8 cellular contexts compared by ENCODE assay signal in the genomic region with DNA sequence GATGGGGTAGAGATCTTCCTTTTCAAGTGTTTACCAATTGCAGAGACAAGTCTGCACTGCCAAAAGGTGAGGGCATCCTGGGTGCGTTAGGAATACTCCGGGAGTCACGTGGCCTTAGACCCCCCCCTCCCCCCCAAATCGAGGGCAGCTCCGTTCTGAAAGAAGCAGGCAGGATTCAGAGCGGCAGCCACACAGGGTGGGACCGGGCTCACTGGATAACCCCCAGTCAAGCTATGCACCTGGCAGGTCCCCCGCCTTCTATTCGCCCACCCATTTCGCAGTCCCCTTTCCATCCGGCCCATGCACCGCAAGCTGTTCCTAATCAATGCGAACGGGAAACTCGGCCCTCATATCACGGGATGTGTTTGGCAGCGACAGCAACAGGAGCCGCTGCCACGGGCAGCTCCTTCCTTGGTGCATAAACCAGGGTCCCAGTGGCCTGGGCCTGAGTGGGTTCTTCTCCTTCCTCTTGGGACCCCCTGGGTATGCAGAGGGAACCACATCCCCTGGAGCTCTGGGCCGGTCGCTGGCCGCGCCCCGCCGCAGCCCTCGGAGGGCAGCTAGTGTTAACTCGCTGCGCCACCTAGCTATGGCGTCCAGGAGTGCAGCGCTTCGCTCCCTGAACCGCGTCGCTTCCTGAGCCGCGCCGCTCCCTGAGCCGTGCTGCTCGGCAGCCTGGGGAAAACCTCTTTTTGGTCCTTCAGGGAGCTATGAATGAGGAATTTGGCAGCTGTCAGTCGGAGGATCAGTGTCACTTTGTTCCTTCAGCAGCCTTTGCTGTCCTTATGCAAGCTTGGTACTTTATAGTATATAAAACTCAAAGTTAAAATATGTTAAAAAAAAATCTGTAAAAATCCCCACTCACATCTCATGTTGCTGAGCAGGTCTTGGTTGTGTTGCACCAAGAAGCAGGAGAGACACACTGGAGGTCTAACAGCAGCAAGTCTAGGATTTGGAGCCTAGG. TPM values are rescaled to one million over a fixed set of nuclear protein-coding genes. Genes with fewer than 3 reads are reported as not detected.
DNase-seq lines count a peak whose midpoint lies in the region; ATAC-seq and TF ChIP-seq lines count a peak whose summit lies in the region.

No MANE protein-coding gene starts in this region.

- TF ChIP-seq POLR2A in IMR-90 (IDR thresholded peaks at IDR 0.05; ENCODE audit: low read depth, low read length) (no peak), erythroblast (IDR thresholded peaks at IDR 0.05; ENCODE audit: low read length) (no peak)

- intact Hi-C loops in IMR-90 (cut with micrococcal nuclease) (loop anchor here (1.0 to 5.0 kb wide), 3 partner anchors 38 to 78 kb away; a partner anchor contains a TSS), PC-3 (cut with micrococcal nuclease) (loop anchor here (1.0 kb wide), 2 partner anchors 27 to 78 kb away; no protein-coding TSS in a partner anchor)

- H3K9me1 ChIP-seq in IMR-90 (ENCODE audit: insufficient read depth, low read length) = peaks cover 11% of the 10 kb centered on the region

- BruUV-seq in IMR-90 (replicated peaks; lab: Mats Ljungman, UMichigan) = no TSS peak
- no TSS peak for BruUV-seq in PC-3 (replicated peaks; lab: Mats Ljungman, UMichigan)

- peak overlapping the region; percentile 81 for H3K14ac ChIP-seq in IMR-90 (replicated peaks; ENCODE audit: low read depth, low read length)

- peak; percentile 88 for ATAC-seq in IMR-90 (ENCODE audit: low read depth)
- ATAC-seq in PC-3 = peak; percentile 75
- ATAC-seq in activated T-cell treated with anti-CD3 and anti-CD28 coated beads, Interleukin-2, amount 50 U/mL, for 4 hours = peak; percentile 99

- H3K23ac ChIP-seq in IMR-90 (ENCODE audit: low read depth, low read length) = peak overlapping the region; percentile 96; the same call in 1 of the 2 replicates

- peak overlapping the region; percentile 71; the same call in 1 of the 2 replicates for H2AK5ac ChIP-seq in IMR-90 (ENCODE audit: low read depth, low read length)

- peak overlapping the region; percentile 69 for H2BK120ac ChIP-seq in IMR-90 (ENCODE audit: low read depth, low read length)

- peak overlapping the region; percentile 90 for H2AK9ac ChIP-seq in IMR-90 (replicated peaks; ENCODE audit: low read depth, low read length, poor library complexity)

- peaks cover 44 to 90% of the 10 kb centered on the region in 2 experiments for H3K79me1 ChIP-seq in IMR-90 (ENCODE audit: low read depth in 1 of 2, low read length in 2 of 2)

- in situ Hi-C loops in IMR-90 (cut with MboI; ENCODE audit: low sequenced_read_pairs) = no loop called here

- H2BK5ac ChIP-seq in IMR-90 (ENCODE audit: low read depth, low read length, poor library complexity, severe bottlenecking) = no peak overlapping the region

- H3K27ac ChIP-seq in IMR-90 (ENCODE audit: insufficient read depth, low read length) (peak overlapping the region; percentile 8), PC-3 (ENCODE audit: low read length) (peak overlapping the region; percentile 8; the same call in 1 of the 2 replicates)

- peak overlapping the region; percentile 63 for H4K91ac ChIP-seq in IMR-90 (ENCODE audit: insufficient read depth, low read depth, low read length)

- peak overlapping the region; percentile 52 for H3K9ac ChIP-seq in IMR-90 (ENCODE audit: low read depth, low read length)
- peak overlapping the region; percentile 42 for H3K9ac ChIP-seq in PC-3 (ENCODE audit: low read length)

- H3K79me2 ChIP-seq in PC-3 (ENCODE audit: low read length) = peaks cover 61% of the 10 kb centered on the region

- no peak overlapping the region for H3K4me3 ChIP-seq in IMR-90 (ENCODE audit: insufficient read depth, low read depth, low read length)
- peak overlapping the region; percentile 65 for H3K4me3 ChIP-seq in PC-3 (ENCODE audit: low read length)

- H2AFZ ChIP-seq in IMR-90 (replicated peaks; ENCODE audit: low read length, poor library complexity) (peak overlapping the region; percentile 87), PC-3 (ENCODE audit: low read length) (peak overlapping the region; percentile 90)

- H4K5ac ChIP-seq in IMR-90 (ENCODE audit: low read depth, low read length) = peak overlapping the region; percentile 68

- no peaks in the 10 kb centered on the region for H3K27me3 ChIP-seq in IMR-90 (ENCODE audit: control insufficient read depth, insufficient read depth, low read length)
- no peaks in the 10 kb centered on the region for H3K27me3 ChIP-seq in PC-3 (ENCODE audit: low read length)

- peak overlapping the region; percentile 76 for H3K4me2 ChIP-seq in IMR-90 (ENCODE audit: low read depth, low read length)
- H3K4me2 ChIP-seq in PC-3 (ENCODE audit: low read length) = peak overlapping the region; percentile 90

- peaks cover 13% of the 10 kb centered on the region; the same call in 1 of the 2 replicates for H4K20me1 ChIP-seq in IMR-90 (ENCODE audit: insufficient read depth, low read length)
- H4K20me1 ChIP-seq in PC-3 (ENCODE audit: low read length) = no peaks in the 10 kb centered on the region

- no peaks in the 10 kb centered on the region for H3K9me2 ChIP-seq in PC-3 (replicated peaks; ENCODE audit: low read length)

- no peaks in the 10 kb centered on the region for H3K9me3 ChIP-seq in IMR-90 (ENCODE audit: control insufficient read depth, insufficient read depth, low read length)
- no peaks in the 10 kb centered on the region for H3K9me3 ChIP-seq in PC-3 (ENCODE audit: low read length)

- POLR2A ChIA-PET in IMR-90 (lab: Charles Lee; ENCODE audit: unreplicated experiment) = no interaction called here
- POLR2A ChIA-PET in PC-3 (lab: Charles Lee; ENCODE audit: unreplicated experiment) = interaction anchor here (0.5 to 1.2 kb wide), 3 partner anchors 46 to 76 kb away, joined by 3 to 16 read pairs (median 3); no protein-coding TSS in a partner anchor

- H3K36me3 ChIP-seq in IMR-90 (ENCODE audit: control insufficient read depth, insufficient read depth, low read length) (peaks cover 7% of the 10 kb centered on the region; the same call in 1 of the 2 replicates), PC-3 (ENCODE audit: low read depth, low read length) (no peaks in the 10 kb centered on the region)

- H3K4me3 Mint-ChIP-seq in activated T-cell treated with anti-CD3 and anti-CD28 coated beads, Interleukin-2, amount 50 U/mL, for 4 hours = peak overlapping the region; percentile 75

- peaks cover 3% of the 10 kb centered on the region for H3K4me1 Mint-ChIP-seq in activated T-cell treated with anti-CD3 and anti-CD28 coated beads, Interleukin-2, amount 50 U/mL, for 4 hours (ENCODE audit: low read depth)

- H3F3A ChIP-seq in PC-3 (ENCODE audit: low read length, unreplicated experiment) = no peaks in the 10 kb centered on the region

- peak overlapping the region; percentile 0 to 90 for H4K8ac ChIP-seq in IMR-90 (ENCODE audit: low read depth in 2 of 2, low read length in 2 of 2)

- DNase-seq in GM03348 (ENCODE audit: low spot score) (peak; percentile 88), IMR-90 (peak; percentile 69), PC-3 (peak; percentile 95), erythroblast (lab: John Stamatoyannopoulos, UW) (peak; percentile 79 to 90), mucosa of gallbladder (ENCODE audit: low spot score) (peak; percentile 85), NCI-H187 treated with DMSO at 0.1 percent for 48 hours (lab: John Stamatoyannopoulos, UW) (no peak)
- DNase-seq in activated T-cell treated with anti-CD3 and anti-CD28 coated beads, Interleukin-2, amount 50 U/mL, for 4 hours = peak; percentile 75
- peak; percentile 68 to 77 for DNase-seq in stimulated activated CD8-positive, alpha-beta memory T cell treated with anti-CD3 and anti-CD28 coated beads, Interleukin-2, amount 100 ng/mL, for 48 hours (ENCODE audit: low read depth in 2 of 2)

- dilution Hi-C loops in IMR-90 (cut with HindIII; ENCODE audit: low sequenced_read_pairs, unreplicated experiment) = no loop called here

- WGBS in IMR-90 (ENCODE audit: extremely low coverage in 2 of 2, insufficient read length in 1 of 2), 2 experiments = 26% methylated on average over 16 of the region's 40 CpGs; no CpG with 5 or more reads in 1 of the 2 experiments

- H3K4me1 ChIP-seq in IMR-90 (ENCODE audit: control insufficient read depth, insufficient read depth, low read length) (peaks cover 42% of the 10 kb centered on the region), PC-3 (ENCODE audit: insufficient read depth, low read length) (peaks cover 31% of the 10 kb centered on the region)

- no peak overlapping the region; the same call in 1 of the 2 replicates for H3K18ac ChIP-seq in IMR-90 (ENCODE audit: low read depth, low read length)

- H3K27me3 Mint-ChIP-seq in activated T-cell treated with anti-CD3 and anti-CD28 coated beads, Interleukin-2, amount 50 U/mL, for 4 hours (ENCODE audit: low read depth) = peaks cover 7% of the 10 kb centered on the region

- no peaks in the 10 kb centered on the region for H3K36me3 Mint-ChIP-seq in activated T-cell treated with anti-CD3 and anti-CD28 coated beads, Interleukin-2, amount 50 U/mL, for 4 hours (ENCODE audit: insufficient read depth)

- CTCF ChIA-PET in IMR-90 (lab: Yijun Ruan, JAX) (interaction anchor here (0.6 to 2.8 kb wide), 23 partner anchors 10 to 468 kb away, joined by 3 to 25 read pairs (median 5); no protein-coding TSS in a partner anchor), PC-3 (lab: Charles Lee) (interaction anchor here (0.6 to 2.2 kb wide), 20 partner anchors 10 to 96 kb away, joined by 3 to 16 read pairs (median 6); a partner anchor contains a TSS)

- peak overlapping the region; percentile 33; the same call in 1 of the 2 replicates for H2BK20ac ChIP-seq in IMR-90 (ENCODE audit: low read depth, low read length)

- H3K4ac ChIP-seq in IMR-90 (ENCODE audit: low read depth, low read length) = peak overlapping the region; percentile 88

- TF ChIP-seq RAD21 in IMR-90 (IDR thresholded peaks at IDR 0.05; ENCODE audit: low read length) = peak; percentile 98

- peak; percentile 96 for TF ChIP-seq CTCF in IMR-90 (conservative IDR thresholded peaks at IDR 0.05; ENCODE audit: low read depth, low read length)
- TF ChIP-seq CTCF in PC-3 (conservative IDR thresholded peaks at IDR 0.05; ENCODE audit: low read depth, low read length) = peak; percentile 99

- no peak overlapping the region for H3K56ac ChIP-seq in IMR-90 (ENCODE audit: extremely low read depth, insufficient read depth, low read length)

- H3K9me3 Mint-ChIP-seq in activated T-cell treated with anti-CD3 and anti-CD28 coated beads, Interleukin-2, amount 50 U/mL, for 4 hours = no peaks in the 10 kb centered on the region

- H2BK15ac ChIP-seq in IMR-90 (ENCODE audit: low read depth, low read length) = peak overlapping the region; percentile 4; the same call in 1 of the 3 replicates

RNA-seq across cellular contexts. Expression of a gene that starts 41.4 kb away (rescaled TPM):
- total RNA-seq in IMR-90 (2012; rRNA removed) (0.28 and 0.36 TPM in 2 replicates), PC-3 (2014; rRNA removed) (3.3 and 12.0 TPM in 2 replicates), mucosa of gallbladder (11.7 TPM)
- polyA plus RNA-seq in IMR-90 (2012; rRNA removed) = 0.39 and 0.63 TPM in 2 replicates
- polyA plus RNA-seq in IMR-90 (2012; cell fraction: cytosol; rRNA removed) = 0.17 and 0.64 TPM in 2 replicates
- polyA plus RNA-seq in IMR-90 (2012; cell fraction: nucleus; rRNA removed; ENCODE audit: low replicate concordance) = 0.56 and 1.4 TPM in 2 replicates
- total RNA-seq in activated T-cell treated with anti-CD3 and anti-CD28 coated beads, Interleukin-2, amount 50 U/mL, for 4 hours = 1 to 10 TPM; 1.9 to 3.0 (median 2.9) TPM

RNA-seq across cellular contexts. Expression of a gene that starts 55.3 kb away (rescaled TPM):
- total RNA-seq in IMR-90 (2012; rRNA removed) (23.3 and 28.3 TPM in 2 replicates), PC-3 (2014; rRNA removed) (91.8 and 117 TPM in 2 replicates), mucosa of gallbladder (35.0 TPM)
- polyA plus RNA-seq in IMR-90 (2012; rRNA removed) = 56.0 and 62.1 TPM in 2 replicates
- polyA plus RNA-seq in IMR-90 (2012; cell fraction: cytosol; rRNA removed) = 30.8 and 37.2 TPM in 2 replicates
- polyA plus RNA-seq in IMR-90 (2012; cell fraction: nucleus; rRNA removed; ENCODE audit: low replicate concordance) = 280 and 687 TPM in 2 replicates
- 100 to 1,000 TPM; 240 to 248 (median 246) TPM for total RNA-seq in activated T-cell treated with anti-CD3 and anti-CD28 coated beads, Interleukin-2, amount 50 U/mL, for 4 hours

RNA-seq across cellular contexts. Expression of a gene that starts 56.8 kb away (rescaled TPM):
- 42.5 and 56.7 TPM in 2 replicates for total RNA-seq in IMR-90 (2012; rRNA removed)
- polyA plus RNA-seq in IMR-90 (2012; rRNA removed) = 181 and 243 TPM in 2 replicates
- 122 and 198 TPM in 2 replicates for polyA plus RNA-seq in IMR-90 (2012; cell fraction: cytosol; rRNA removed)
- 98.8 and 265 TPM in 2 replicates for polyA plus RNA-seq in IMR-90 (2012; cell fraction: nucleus; rRNA removed; ENCODE audit: low replicate concordance)
- 266 and 337 TPM in 2 replicates for total RNA-seq in PC-3 (2014; rRNA removed)
- total RNA-seq in activated T-cell treated with anti-CD3 and anti-CD28 coated beads, Interleukin-2, amount 50 U/mL, for 4 hours = 100 to 1,000 TPM; 127 to 137 (median 134) TPM
- total RNA-seq in mucosa of gallbladder = 72.0 TPM
